In genomic region chr15:38197553-38197952, GRCh38 we compare ENCODE assay signal across 17 cellular contexts. TPM values are rescaled to one million over a fixed set of nuclear protein-coding genes. Genes with fewer than 3 reads are reported as not detected.
"Had no signal": no experiment of that assay in that cellular context is flagged by ENCODE, and none has a peak within 500 bp of the region (broad histone marks: within the 10 kb centered on the region; RNA-seq: fewer than 3 reads in every experiment).

No MANE protein-coding gene starts in this region.

- H3K36me3 ChIP-seq: esophagus squamous epithelium, heart left ventricle, transverse colon had no signal

- DNase-seq: effector memory CD8-positive, alpha-beta T cell; esophagus squamous epithelium; foreskin keratinocyte; heart left ventricle; left colon; left ventricle myocardium superior; mesendoderm; naive thymus-derived CD4-positive, alpha-beta T cell; nephron progenitor cell; right cardiac atrium; stimulated activated CD4-positive, alpha-beta T cell treated with anti-CD3 and anti-CD28 coated beads, Interleukin-4, amount 100 ng/mL, for 1 hour; stimulated activated CD8-positive, alpha-beta memory T cell treated with anti-CD3 and anti-CD28 coated beads, Interleukin-4, amount 100 ng/mL, for 48 hours; stimulated activated naive CD8-positive, alpha-beta T cell treated with anti-CD3 and anti-CD28 coated beads, Interleukin-15, amount 100 ng/mL, for 72 hours; testis; transverse colon had no signal

- H3K27me3 ChIP-seq: esophagus squamous epithelium, foreskin keratinocyte, heart left ventricle, testis, transverse colon had no signal

- ATAC-seq: effector memory CD8-positive, alpha-beta T cell; foreskin keratinocyte; heart left ventricle; left colon; left ventricle myocardium superior; naive thymus-derived CD4-positive, alpha-beta T cell; right cardiac atrium; stimulated activated effector memory CD8-positive, alpha-beta T cell treated with anti-CD3 and anti-CD28 coated beads, Interleukin-12 subunit alpha, Interleukin-12 subunit beta, amount 100 ng/mL, for 72 hours; stimulated activated naive CD8-positive, alpha-beta T cell treated with anti-CD3 and anti-CD28 coated beads, Interleukin-15, amount 100 ng/mL, for 72 hours had no signal

- H3K27ac ChIP-seq: coronary artery, esophagus squamous epithelium, foreskin keratinocyte, heart left ventricle, testis, transverse colon had no signal

- H3K4me1 ChIP-seq: esophagus squamous epithelium, foreskin keratinocyte had no signal

- H3K4me3 ChIP-seq: coronary artery, esophagus squamous epithelium, heart left ventricle, testis, transverse colon had no signal

- H3K9me3 ChIP-seq: esophagus squamous epithelium, heart left ventricle, testis, transverse colon had no signal

RNA-seq across cellular contexts. Expression of gene SPRED1, which starts 55.1 kb away (rescaled TPM):
- polyA plus RNA-seq: naive thymus-derived CD4-positive, alpha-beta T cell had no signal
